ENCODE assay signal across 8 cellular contexts in genomic region chr2:127649684-127650040, GRCh38. TPM values are rescaled to one million over a fixed set of nuclear protein-coding genes. Genes with fewer than 3 reads are reported as not detected.
DNase-seq lines count a peak whose midpoint lies in the region; ATAC-seq and TF ChIP-seq lines count a peak whose summit lies in the region.

No MANE protein-coding gene starts in this region.

- peaks cover 3% of the 10 kb centered on the region for H3K4me1 Mint-ChIP-seq in endodermal cell

- H3K36me3 Mint-ChIP-seq in endodermal cell (ENCODE audit: low read depth): no peaks in the 10 kb centered on the region

- no peak overlapping the region for H3K27ac ChIP-seq in endodermal cell (ENCODE audit: low read depth, low read length)

- ATAC-seq in HG03460 (IDR thresholded peaks at IDR 0.05; ENCODE audit: unreplicated experiment): peak; percentile 70

- H3K4me1 ChIP-seq in endodermal cell (ENCODE audit: control insufficient read depth, insufficient read depth, low read length): no peaks in the 10 kb centered on the region

- no peak overlapping the region for H3K4me3 ChIP-seq in endodermal cell (ENCODE audit: low read length)

- H3K9me3 Mint-ChIP-seq in endodermal cell: no peaks in the 10 kb centered on the region

- no peak overlapping the region for H3K4me3 Mint-ChIP-seq in endodermal cell

- H3K9ac ChIP-seq in endodermal cell (ENCODE audit: extremely low read depth, low read length, poor library complexity, severe bottlenecking): no peak overlapping the region

- peak; percentile 91 for TF ChIP-seq CTCF in endodermal cell (conservative IDR thresholded peaks at IDR 0.05)

- no peaks in the 10 kb centered on the region for H3K27me3 ChIP-seq in endodermal cell (ENCODE audit: control insufficient read depth, insufficient read depth, low read length, poor library complexity, severe bottlenecking)

- no peaks in the 10 kb centered on the region for H3K9me3 ChIP-seq in endodermal cell (ENCODE audit: control insufficient read depth, low read length)

- peaks cover 5% of the 10 kb centered on the region for H3K27me3 Mint-ChIP-seq in endodermal cell (ENCODE audit: insufficient read depth)

- no peaks in the 10 kb centered on the region for H3K36me3 ChIP-seq in endodermal cell (ENCODE audit: control insufficient read depth, insufficient read depth, low read length)

- DNase-seq in NCI-H524 (lab: John Stamatoyannopoulos, UW) (peak; percentile 56 to 79), NCI-H524 treated with DMSO at 0.1 percent for 48 hours (lab: John Stamatoyannopoulos, UW) (no peak), NOMO-1 treated with DMSO at 0.1 percent for 48 hours (lab: John Stamatoyannopoulos, UW; ENCODE audit: unreplicated experiment) (peak; percentile 47), endodermal cell (peak; percentile 97), midbrain (lab: John Stamatoyannopoulos, UW) (peak; percentile 86)
- DNase-seq in activated CD8-positive, alpha-beta memory T cell treated with anti-CD3 and anti-CD28 coated beads for 48 hours (ENCODE audit: low read depth in 2 of 3, low spot score in 2 of 3): peak; percentile 44 to 98 (median 90)
- DNase-seq in stimulated activated CD8-positive, alpha-beta memory T cell treated with anti-CD3 and anti-CD28 coated beads, Interleukin-2, amount 100 ng/mL, for 1 hour (ENCODE audit: low read depth in 2 of 2): peak; percentile 73 to 74

- H3K27ac Mint-ChIP-seq in endodermal cell: no peak overlapping the region

- 9 to 24% methylated on average over 5 to 7 of the region's 7 CpGs for WGBS in endodermal cell (ENCODE audit: insufficient coverage in 1 of 2, insufficient read length in 1 of 2), 2 experiments

RNA-seq across cellular contexts. Expression of gene GPR17, which starts 3.7 kb away (rescaled TPM):
- under 1 TPM in 1 of 2 donors, not detected in 1; 0.24 TPM for total RNA-seq in endodermal cell
- 5.0 TPM for polyA plus RNA-seq in endodermal cell (2013, experiment 1 of 2)
- 4.8 TPM for polyA plus RNA-seq in endodermal cell (2013, experiment 2 of 2)

RNA-seq across cellular contexts. Expression of gene LIMS2, which starts 25.7 kb away (rescaled TPM):
- 1 to 10 TPM; 3.9 to 9.8 TPM for total RNA-seq in endodermal cell
- polyA plus RNA-seq in endodermal cell (2013, experiment 1 of 2): 4.8 TPM
- polyA plus RNA-seq in endodermal cell (2013, experiment 2 of 2): 4.8 TPM

RNA-seq across cellular contexts. Expression of gene SFT2D3, which starts 51.6 kb away (rescaled TPM):
- 10 to 100 TPM in 1 of 2 donors, 1 to 10 TPM in 1; 5.5 to 10.1 TPM for total RNA-seq in endodermal cell
- polyA plus RNA-seq in endodermal cell (2013, experiment 1 of 2): 16.1 TPM
- polyA plus RNA-seq in endodermal cell (2013, experiment 2 of 2): 14.3 TPM
